20 cellular contexts compared by ENCODE assay signal in the genomic region with DNA sequence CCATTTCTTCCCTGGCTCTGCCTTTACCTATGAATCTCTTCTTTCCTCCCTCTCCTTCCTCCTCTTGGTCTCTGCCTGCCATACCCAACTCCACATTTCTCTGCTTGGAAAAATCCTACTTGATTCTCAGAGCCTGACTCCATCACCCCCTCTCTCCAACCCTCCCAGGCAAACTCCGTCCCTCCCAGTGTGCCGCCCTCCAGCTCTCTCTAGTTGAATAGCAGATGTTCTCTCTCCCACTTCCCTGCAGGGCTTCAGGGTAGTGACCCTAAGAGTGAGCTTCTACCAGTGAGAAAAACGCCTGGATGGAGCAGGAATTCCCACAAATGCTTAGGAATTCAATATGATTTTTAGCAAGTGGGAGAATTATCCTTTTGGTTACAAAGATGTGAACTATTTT.
DNase-seq lines count a peak whose midpoint lies in the region; ATAC-seq and TF ChIP-seq lines count a peak whose summit lies in the region.
"Had no signal": no experiment of that assay in that cellular context is flagged by ENCODE, and none has a peak within 500 bp of the region (broad histone marks: within the 10 kb centered on the region; RNA-seq: fewer than 3 reads in every experiment).

No MANE protein-coding gene starts in this region.

- H2AFZ ChIP-seq in GM23338 = no peak overlapping the region
- no peak overlapping the region for H2AFZ ChIP-seq in neural progenitor cell (replicated peaks)

- TF ChIP-seq CTCF in GM23338 (conservative IDR thresholded peaks at IDR 0.05; ENCODE audit: low read depth in 2 of 2) (no peak), neural progenitor cell (IDR thresholded peaks at IDR 0.05) (no peak), endodermal cell (conservative IDR thresholded peaks at IDR 0.05) (no peak)

- no peaks in the 10 kb centered on the region for H3K9me2 ChIP-seq in GM23338 (ENCODE audit: insufficient read depth)

- peaks cover 5% of the 10 kb centered on the region for H3K27me3 Mint-ChIP-seq in GM23338 (ENCODE audit: insufficient read depth, low read depth, poor library complexity)
- no peaks in the 10 kb centered on the region for H3K27me3 Mint-ChIP-seq in activated T-helper 2 cell treated with anti-CD3 and anti-CD28 coated beads, Interferon-gamma antibody, Interleukin-2, Interleukin-4, amounts not matched to agents 10 μg/mL and 5 μg/mL and 100 μg/mL, durations not matched to agents 14 hours and 24 hours and 36 hours (ENCODE audit: low read depth)
- H3K27me3 Mint-ChIP-seq in neural progenitor cell (ENCODE audit: insufficient read depth, low read depth) = peaks cover 2% of the 10 kb centered on the region
- H3K27me3 Mint-ChIP-seq in endodermal cell (ENCODE audit: insufficient read depth) = no peaks in the 10 kb centered on the region
- H3K27me3 Mint-ChIP-seq: IgD-negative memory B cell had no signal

- no peak overlapping the region for H3K4me3 Mint-ChIP-seq in GM23338
- no peak overlapping the region for H3K4me3 Mint-ChIP-seq in activated T-helper 2 cell treated with anti-CD3 and anti-CD28 coated beads, Interferon-gamma antibody, Interleukin-2, Interleukin-4, amounts not matched to agents 10 μg/mL and 5 μg/mL and 100 μg/mL, durations not matched to agents 14 hours and 24 hours and 36 hours (ENCODE audit: low read depth)
- no peak overlapping the region for H3K4me3 Mint-ChIP-seq in neural progenitor cell
- H3K4me3 Mint-ChIP-seq in endodermal cell = no peak overlapping the region

- intact Hi-C loops in activated T-helper 2 cell treated with anti-CD3 and anti-CD28 coated beads, Interferon-gamma antibody, Interleukin-2, Interleukin-4, amounts not matched to agents 10 μg/mL and 5 μg/mL and 100 μg/mL, durations not matched to agents 14 hours and 24 hours and 36 hours (cut with micrococcal nuclease) = no loop called here

- H3F3A ChIP-seq in GM23338 (replicated peaks; ENCODE audit: low read depth) = no peaks in the 10 kb centered on the region
- H3F3A ChIP-seq in neural progenitor cell (ENCODE audit: low read depth) = no peaks in the 10 kb centered on the region

- H3K27ac ChIP-seq in BLaER1 treated with 17β-estradiol and CSF1 and Interleukin-3, amounts not matched to agents 10 nM and 100 nM = peak overlapping the region in 7 of 11 experiments; percentile 25 to 93 (median 87); a peak in 8 of 22 replicates
- H3K27ac ChIP-seq in GM23338 (ENCODE audit: low read depth) (0 out of 2 replicates have a peak overlapping the region, but pooled peaks have one; percentile 24), neural progenitor cell (no peak overlapping the region), caudate nucleus (ENCODE audit: low read depth, low read length) (no peak overlapping the region), endodermal cell (ENCODE audit: low read depth, low read length) (no peak overlapping the region)
- H3K27ac ChIP-seq: C4-2B, HL-60 had no signal

- H3K4me1 Mint-ChIP-seq in GM23338 = peaks cover 42% of the 10 kb centered on the region
- H3K4me1 Mint-ChIP-seq in activated T-helper 2 cell treated with anti-CD3 and anti-CD28 coated beads, Interferon-gamma antibody, Interleukin-2, Interleukin-4, amounts not matched to agents 10 μg/mL and 5 μg/mL and 100 μg/mL, durations not matched to agents 14 hours and 24 hours and 36 hours (ENCODE audit: low read depth) = peaks cover 32% of the 10 kb centered on the region
- H3K4me1 Mint-ChIP-seq in neural progenitor cell = peaks cover 21% of the 10 kb centered on the region
- peaks cover 15% of the 10 kb centered on the region for H3K4me1 Mint-ChIP-seq in endodermal cell
- H3K4me1 Mint-ChIP-seq: IgD-negative memory B cell had no signal

- no peaks in the 10 kb centered on the region for H3K9me3 Mint-ChIP-seq in GM23338
- no peaks in the 10 kb centered on the region for H3K9me3 Mint-ChIP-seq in activated T-helper 2 cell treated with anti-CD3 and anti-CD28 coated beads, Interferon-gamma antibody, Interleukin-2, Interleukin-4, amounts not matched to agents 10 μg/mL and 5 μg/mL and 100 μg/mL, durations not matched to agents 14 hours and 24 hours and 36 hours
- no peaks in the 10 kb centered on the region for H3K9me3 Mint-ChIP-seq in neural progenitor cell
- H3K9me3 Mint-ChIP-seq in endodermal cell = no peaks in the 10 kb centered on the region
- H3K9me3 Mint-ChIP-seq: IgD-negative memory B cell had no signal

- no peaks in the 10 kb centered on the region for H3K27me3 ChIP-seq in BLaER1 treated with 17β-estradiol and CSF1 and Interleukin-3, amounts not matched to agents 10 nM and 100 nM
- H3K27me3 ChIP-seq in GM23338 (ENCODE audit: insufficient read depth) (no peaks in the 10 kb centered on the region), neural progenitor cell (no peaks in the 10 kb centered on the region), endodermal cell (ENCODE audit: control insufficient read depth, insufficient read depth, low read length, poor library complexity, severe bottlenecking) (no peaks in the 10 kb centered on the region)

- ATAC-seq in GM23338 = peak; percentile 64
- ATAC-seq: PC-3 had no signal

- H4K20me1 ChIP-seq in BLaER1 treated with 17β-estradiol and CSF1 and Interleukin-3, amounts not matched to agents 10 nM and 100 nM = peaks cover 0 to 4% (median 0%) of the 10 kb centered on the region in 11 experiments; a peak in 1 of 22 replicates
- H4K20me1 ChIP-seq in GM23338 (replicated peaks; ENCODE audit: insufficient read depth) = 0 out of 2 replicates have a peak, but pooled peaks cover under 1% of the 10 kb centered on the region
- no peaks in the 10 kb centered on the region for H4K20me1 ChIP-seq in neural progenitor cell (ENCODE audit: low read depth)

- peaks cover 29 to 70% (median 56%) of the 10 kb centered on the region in 11 experiments; a peak in 21 of 22 replicates for H3K36me3 ChIP-seq in BLaER1 treated with 17β-estradiol and CSF1 and Interleukin-3, amounts not matched to agents 10 nM and 100 nM
- no peaks in the 10 kb centered on the region for H3K36me3 ChIP-seq in GM23338 (ENCODE audit: insufficient read depth)
- no peaks in the 10 kb centered on the region for H3K36me3 ChIP-seq in neural progenitor cell
- peaks cover 23% of the 10 kb centered on the region for H3K36me3 ChIP-seq in endodermal cell (ENCODE audit: control insufficient read depth, insufficient read depth, low read length)

- H3K9ac ChIP-seq in BLaER1 treated with 17β-estradiol and CSF1 and Interleukin-3, amounts not matched to agents 10 nM and 100 nM = no peak overlapping the region
- H3K9ac ChIP-seq in neural progenitor cell (no peak overlapping the region), endodermal cell (ENCODE audit: extremely low read depth, low read length, poor library complexity, severe bottlenecking) (no peak overlapping the region)

- 0 out of 22 replicates have a peak, but pooled peaks cover 0 to 11% (median 0%) of the 10 kb centered on the region in 11 experiments for H3K9me3 ChIP-seq in BLaER1 treated with 17β-estradiol and CSF1 and Interleukin-3, amounts not matched to agents 10 nM and 100 nM (replicated peaks in 1 of 11)
- no peaks in the 10 kb centered on the region for H3K9me3 ChIP-seq in neural progenitor cell (ENCODE audit: low read depth)
- H3K9me3 ChIP-seq in endodermal cell (ENCODE audit: control insufficient read depth, low read length) = no peaks in the 10 kb centered on the region
- H3K9me3 ChIP-seq: HAP-1 had no signal

- H3K4me2 ChIP-seq in BLaER1 treated with 17β-estradiol and CSF1 and Interleukin-3, amounts not matched to agents 10 nM and 100 nM = peak overlapping the region in 7 of 11 experiments; percentile 74 to 84 (median 79); a peak in 11 of 22 replicates
- H3K4me2 ChIP-seq in GM23338 (no peak overlapping the region), neural progenitor cell (no peak overlapping the region)

- peaks cover 4 to 59% (median 44%) of the 10 kb centered on the region in 10 experiments; a peak in 17 of 20 replicates for H3K4me1 ChIP-seq in BLaER1 treated with 17β-estradiol and CSF1 and Interleukin-3, amounts not matched to agents 10 nM and 100 nM
- peaks cover 19% of the 10 kb centered on the region for H3K4me1 ChIP-seq in GM23338 (ENCODE audit: insufficient read depth)
- H3K4me1 ChIP-seq in neural progenitor cell = peaks cover 20% of the 10 kb centered on the region
- H3K4me1 ChIP-seq in endodermal cell (ENCODE audit: control insufficient read depth, insufficient read depth, low read length) = peaks cover 6% of the 10 kb centered on the region

- DNase-seq in GM23338 (ENCODE audit: low spot score) (peak; percentile 38), neural progenitor cell (ENCODE audit: low spot score) (peak; percentile 29), T1000 (lab: John Stamatoyannopoulos, UW) (no peak), caudate nucleus (lab: John Stamatoyannopoulos, UW) (no peak), endodermal cell (no peak)
- DNase-seq in activated T-helper 2 cell treated with anti-CD3 and anti-CD28 coated beads, Interferon-gamma antibody, Interleukin-2, Interleukin-4, amounts not matched to agents 10 μg/mL and 5 μg/mL and 100 μg/mL, durations not matched to agents 14 hours and 24 hours and 36 hours (ENCODE audit: low spot score) = no peak
- DNase-seq: DND-41, Karpas-422, NCI-H1417 treated with DMSO at 0.1 percent for 48 hours, NCI-H1930, NCI-H345, NCI-H524 treated with DMSO at 0.1 percent for 48 hours, PC-3, RPMI8226, SIG-M5 had no signal

- WGBS in endodermal cell (ENCODE audit: insufficient coverage in 1 of 2, insufficient read length in 1 of 2), 2 experiments = 87 to 88% methylated on average over 1 to 3 of the region's 3 CpGs

- H3K27ac Mint-ChIP-seq in GM23338 (no peak overlapping the region), neural progenitor cell (no peak overlapping the region), endodermal cell (no peak overlapping the region)
- peak overlapping the region; percentile 18 for H3K27ac Mint-ChIP-seq in activated T-helper 2 cell treated with anti-CD3 and anti-CD28 coated beads, Interferon-gamma antibody, Interleukin-2, Interleukin-4, amounts not matched to agents 10 μg/mL and 5 μg/mL and 100 μg/mL, durations not matched to agents 14 hours and 24 hours and 36 hours
- H3K27ac Mint-ChIP-seq: IgD-negative memory B cell had no signal

- H3K79me2 ChIP-seq in GM23338 (replicated peaks; ENCODE audit: insufficient read depth) (no peaks in the 10 kb centered on the region), neural progenitor cell (ENCODE audit: low read depth) (no peaks in the 10 kb centered on the region)

- H3K36me3 Mint-ChIP-seq in GM23338 (ENCODE audit: low read depth) (peaks cover 11% of the 10 kb centered on the region), neural progenitor cell (peaks cover 4% of the 10 kb centered on the region), endodermal cell (ENCODE audit: low read depth) (peaks cover 10% of the 10 kb centered on the region)
- peaks cover 26% of the 10 kb centered on the region for H3K36me3 Mint-ChIP-seq in activated T-helper 2 cell treated with anti-CD3 and anti-CD28 coated beads, Interferon-gamma antibody, Interleukin-2, Interleukin-4, amounts not matched to agents 10 μg/mL and 5 μg/mL and 100 μg/mL, durations not matched to agents 14 hours and 24 hours and 36 hours (ENCODE audit: low read depth)
- H3K36me3 Mint-ChIP-seq: IgD-negative memory B cell had no signal

- H3K4me3 ChIP-seq in BLaER1 treated with 17β-estradiol and CSF1 and Interleukin-3, amounts not matched to agents 10 nM and 100 nM = no peak overlapping the region
- H3K4me3 ChIP-seq in GM23338 (no peak overlapping the region), neural progenitor cell (no peak overlapping the region), endodermal cell (ENCODE audit: low read length) (no peak overlapping the region)
- H3K4me3 ChIP-seq: HAP-1 had no signal

Comparison
In these comparisons a context has a peak if more than half of its experiments do, and no peak if none do; other contexts are left out.
1. H3K27ac ChIP-seq: peak in BLaER1 treated with 17β-estradiol and CSF1 and Interleukin-3, amounts not matched to agents 10 nM and 100 nM (7 of 11) and GM23338 (single experiment); none in neural progenitor cell (single experiment), caudate nucleus (single experiment) and endodermal cell (single experiment).
2. H3K4me2 ChIP-seq: peak in BLaER1 treated with 17β-estradiol and CSF1 and Interleukin-3, amounts not matched to agents 10 nM and 100 nM (7 of 11); none in GM23338 (single experiment) and neural progenitor cell (single experiment).
3. DNase-seq: peak in GM23338 (single experiment) and neural progenitor cell (single experiment); none in activated T-helper 2 cell treated with anti-CD3 and anti-CD28 coated beads, Interferon-gamma antibody, Interleukin-2, Interleukin-4, amounts not matched to agents 10 μg/mL and 5 μg/mL and 100 μg/mL, durations not matched to agents 14 hours and 24 hours and 36 hours (single experiment), T1000 (single experiment), caudate nucleus (0 of 61) and endodermal cell (single experiment).